ENCODE assay signal across 16 cellular contexts in genomic region chr3:55471084-55471483, GRCh38. TPM values are rescaled to one million over a fixed set of nuclear protein-coding genes. Genes with fewer than 3 reads are reported as not detected.
DNase-seq lines count a peak whose midpoint lies in the region; ATAC-seq and TF ChIP-seq lines count a peak whose summit lies in the region.
"Had no signal": no experiment of that assay in that cellular context is flagged by ENCODE, and none has a peak within 500 bp of the region (broad histone marks: within the 10 kb centered on the region; RNA-seq: fewer than 3 reads in every experiment).

No MANE protein-coding gene starts in this region.

- no peak for DNase-seq in heart left ventricle
- no peak for DNase-seq in Right ventricle myocardium inferior (ENCODE audit: missing footprints)
- no peak for DNase-seq in HFFc6
- DNase-seq in osteocyte (ENCODE audit: extremely low spot score, unreplicated experiment) = peak; percentile 53
- DNase-seq in SK-N-SH = no peak
- no peak for DNase-seq in DMS53 treated with DMSO at 0.1 percent for 48 hours (lab: John Stamatoyannopoulos, UW; ENCODE audit: unreplicated experiment)
- DNase-seq: 8988T; CD4-positive, alpha-beta memory T cell; DMS153; DMS79 treated with DMSO at 0.1 percent for 48 hours; GF-D8; H9 had no signal

- H3K4me3 ChIP-seq in heart left ventricle (no peak overlapping the region), SK-N-SH (ENCODE audit: low read depth in 2 of 2, low read length in 1 of 2) (no peak overlapping the region)
- H3K4me3 ChIP-seq: BLaER1 had no signal

- H3K36me3 Mint-ChIP-seq in HFFc6 (ENCODE audit: low read depth) (peaks cover 66% of the 10 kb centered on the region), osteocyte (ENCODE audit: unreplicated experiment) (peaks cover 31% of the 10 kb centered on the region)
- H3K36me3 Mint-ChIP-seq: CD14-positive monocyte; CD4-positive, alpha-beta memory T cell had no signal

- H3K27ac ChIP-seq in heart left ventricle = peak overlapping the region in 9 of 12 donors; percentile 23 to 67 (median 43)
- no peak overlapping the region; a peak in 1 of 4 replicates for H3K27ac ChIP-seq in SK-N-SH (ENCODE audit: low read depth in 2 of 2, low read length in 1 of 2)
- H3K27ac ChIP-seq: BLaER1, HL-60 had no signal

- no peaks in the 10 kb centered on the region for H4K20me1 ChIP-seq in SK-N-SH (ENCODE audit: insufficient read depth)
- H4K20me1 ChIP-seq: BLaER1 had no signal

- H3K4me1 ChIP-seq in heart left ventricle (peaks cover 0 to 9% (median 0%) of the 10 kb centered on the region in 12 donors), SK-N-SH (ENCODE audit: control insufficient read depth in 1 of 2, insufficient read depth in 2 of 2, low read depth in 1 of 2, low read length in 1 of 2) (peaks cover 0 to 26% of the 10 kb centered on the region in 2 experiments)
- H3K4me1 ChIP-seq: BLaER1 had no signal

- H3K9me3 Mint-ChIP-seq in HFFc6 = no peaks in the 10 kb centered on the region
- no peaks in the 10 kb centered on the region for H3K9me3 Mint-ChIP-seq in osteocyte (ENCODE audit: unreplicated experiment)
- H3K9me3 Mint-ChIP-seq: CD14-positive monocyte, H9 had no signal

- POLR2A ChIA-PET in SK-N-SH (lab: Yijun Ruan, JAX) = no interaction called here

- no peaks in the 10 kb centered on the region for H3K9me2 ChIP-seq in SK-N-SH

- TF ChIP-seq CTCF in heart left ventricle (IDR thresholded peaks at IDR 0.05) (no peak), HFFc6 (IDR thresholded peaks at IDR 0.05) (no peak), osteocyte (IDR thresholded peaks at IDR 0.05) (no peak), SK-N-SH (IDR thresholded peaks at IDR 0.05) (no peak)

- H3K4me1 Mint-ChIP-seq in HFFc6 (ENCODE audit: low read depth) = peaks cover 92% of the 10 kb centered on the region
- H3K4me1 Mint-ChIP-seq in osteocyte (ENCODE audit: unreplicated experiment) = peaks cover 29% of the 10 kb centered on the region
- H3K4me1 Mint-ChIP-seq: CD14-positive monocyte had no signal

- peaks cover 0 to 2% (median 0%) of the 10 kb centered on the region in 9 donors for H3K27me3 ChIP-seq in heart left ventricle
- no peaks in the 10 kb centered on the region for H3K27me3 ChIP-seq in SK-N-SH (ENCODE audit: insufficient read depth)
- H3K27me3 ChIP-seq: BLaER1 had no signal

- H3K4me2 ChIP-seq in SK-N-SH = no peak overlapping the region
- H3K4me2 ChIP-seq: BLaER1 had no signal

- no peak for TF ChIP-seq EP300 in SK-N-SH (IDR thresholded peaks at IDR 0.05; ENCODE audit: borderline replicate concordance in 1 of 2, low read depth in 1 of 2, low read length in 1 of 2)

- CTCF ChIA-PET in SK-N-SH (lab: Yijun Ruan, JAX) = no interaction called here

- no peaks in the 10 kb centered on the region for H3K9me3 ChIP-seq in heart left ventricle
- no peaks in the 10 kb centered on the region for H3K9me3 ChIP-seq in SK-N-SH
- H3K9me3 ChIP-seq: BLaER1 had no signal

- intact Hi-C loops in heart left ventricle (cut with DNase I) = no loop called here
- intact Hi-C loops in Right ventricle myocardium inferior (cut with DNase I) = no loop called here

- H3K79me2 ChIP-seq in SK-N-SH (ENCODE audit: insufficient read depth) = peaks cover 52% of the 10 kb centered on the region

- no peak for TF ChIP-seq RAD21 in SK-N-SH (IDR thresholded peaks at IDR 0.05; ENCODE audit: low read length)

- no peak overlapping the region for H2AFZ ChIP-seq in SK-N-SH (ENCODE audit: low read depth)

- peaks cover 18% of the 10 kb centered on the region for H3F3A ChIP-seq in SK-N-SH (replicated peaks; ENCODE audit: insufficient read depth)

- peaks cover 18% of the 10 kb centered on the region for H3K27me3 Mint-ChIP-seq in HFFc6 (ENCODE audit: insufficient read depth)
- H3K27me3 Mint-ChIP-seq in osteocyte (ENCODE audit: unreplicated experiment) = no peaks in the 10 kb centered on the region

- H3K4me3 Mint-ChIP-seq in HFFc6 (no peak overlapping the region), osteocyte (ENCODE audit: unreplicated experiment) (no peak overlapping the region)
- H3K4me3 Mint-ChIP-seq: CD14-positive monocyte; CD4-positive, alpha-beta memory T cell; H9 had no signal

- H3K36me3 ChIP-seq in heart left ventricle (no peaks in the 10 kb centered on the region), SK-N-SH (replicated peaks in 1 of 2; ENCODE audit: control insufficient read depth in 1 of 2, insufficient read depth in 2 of 2, low read length in 1 of 2) (peaks cover 45 to 60% of the 10 kb centered on the region in 2 experiments)
- H3K36me3 ChIP-seq: BLaER1 had no signal

- H3K27ac Mint-ChIP-seq in HFFc6 (peak overlapping the region; percentile 45), osteocyte (ENCODE audit: unreplicated experiment) (no peak overlapping the region)
- H3K27ac Mint-ChIP-seq: CD4-positive, alpha-beta memory T cell; H9 had no signal

- no peak for TF ChIP-seq POLR2A in heart left ventricle (IDR thresholded peaks at IDR 0.05)

- WGBS in heart left ventricle, 4 donors = 56 to 80% (median 71%) methylated on average over 2 to 4 of the region's 4 CpGs
- WGBS in SK-N-SH (ENCODE audit: low lambda C conversion rate) = 78% methylated on average over 4 of the region's 4 CpGs

- H3K9ac ChIP-seq in SK-N-SH = no peak overlapping the region
- H3K9ac ChIP-seq: BLaER1 had no signal

- peak in 2 of 4 donors; percentile 11 for ATAC-seq in heart left ventricle
- ATAC-seq in Right ventricle myocardium inferior = no peak
- peak; percentile 23 for ATAC-seq in esophagus mucosa

TF ChIP-seq in SK-N-SH, 30 proteins besides CTCF, POLR2A, EP300 and RAD21:
- TF ChIP-seq POLR2AphosphoS5 (IDR thresholded peaks at IDR 0.05; ENCODE audit: low read depth, low read length) = no peak
TF ChIP-seq in SK-N-SH: peak in this region for 0.

RNA-seq across cellular contexts. Expression of gene WNT5A, which starts 16.0 kb away (rescaled TPM):
- total RNA-seq in heart left ventricle = 1 to 10 TPM; 2.3 to 7.4 (median 3.4) TPM
- polyA plus RNA-seq in heart left ventricle = 1 to 10 TPM in 1 of 2 donors, under 1 TPM in 1; 0.35 to 1.1 TPM
- total RNA-seq in Right ventricle myocardium inferior = 6.9 TPM
- total RNA-seq in HFFc6 (2021; fragmentation: NEBNext Ultra II Directional; extraction: Animal tissue kit (Norgen Biotek cat#: 25700)) = 100 to 1,000 TPM; 240 to 387 (median 256) TPM
- total RNA-seq in esophagus mucosa = 17.7 TPM
- total RNA-seq in osteocyte = 27.6 and 30.4 TPM in 2 replicates
- polyA plus RNA-seq in SK-N-SH (2012; rRNA removed) = 27.1 and 30.7 TPM in 2 replicates
- polyA plus RNA-seq in SK-N-SH (2012; cell fraction: cytosol; rRNA removed) = 13.5 and 23.5 TPM in 2 replicates
- 57.8 and 62.1 TPM in 2 replicates for polyA plus RNA-seq in SK-N-SH (2012; cell fraction: nucleus; rRNA removed)
- polyA plus RNA-seq: CD4-positive, alpha-beta memory T cell had no signal

Comparison
In these comparisons a context has a peak if more than half of its experiments do, and no peak if none do; other contexts are left out.
1. H3K27ac ChIP-seq: peak in heart left ventricle (9 of 12); none in SK-N-SH (0 of 2).